27 cellular contexts compared by ENCODE assay signal in genomic region chr10:82968533-82968932, GRCh38.
"Had no signal": no experiment of that assay in that cellular context is flagged by ENCODE, and none has a peak within 500 bp of the region (broad histone marks: within the 10 kb centered on the region; RNA-seq: fewer than 3 reads in every experiment).

No MANE protein-coding gene starts in this region.

- H3K4me1 Mint-ChIP-seq: naive thymus-derived CD4-positive, alpha-beta T cell; stimulated activated memory B cell treated with anti-CD40 and anti-IgM and Interleukin-4, amounts not matched to agents 10 μg/mL and 1 μg/mL and 100 μg/mL, for 72 hours; stimulated activated naive CD8-positive, alpha-beta T cell treated with anti-CD3 and anti-CD28 coated beads, Interleukin-15, amount 100 ng/mL, for 72 hours had no signal

- FAIRE-seq: keratinocyte had no signal

- H3K27ac Mint-ChIP-seq: naive thymus-derived CD4-positive, alpha-beta T cell; natural killer cell treated with Interleukin-12 subunit alpha and Interleukin-12 subunit beta and Interleukin-15 and Interleukin-18, amount 100 ng/mL, for 72 hours; stimulated activated memory B cell treated with anti-CD40 and anti-IgM and Interleukin-4, amounts not matched to agents 10 μg/mL and 1 μg/mL and 100 μg/mL, for 72 hours; stimulated activated naive CD8-positive, alpha-beta T cell treated with anti-CD3 and anti-CD28 coated beads, Interleukin-15, amount 100 ng/mL, for 72 hours; type B pancreatic cell had no signal

- H3K4me2 ChIP-seq: smooth muscle cell had no signal

- H3K9me3 ChIP-seq: left lung, mucosa of descending colon, psoas muscle, right lobe of liver, tibial nerve had no signal

- H3K4me3 ChIP-seq: left lung, lung, mucosa of descending colon, psoas muscle, right lobe of liver, smooth muscle cell, tibial nerve had no signal

- H3K27ac ChIP-seq: left lung, parathyroid adenoma, psoas muscle, right lobe of liver, tibial nerve had no signal

- H3K36me3 Mint-ChIP-seq: naive thymus-derived CD4-positive, alpha-beta T cell; natural killer cell treated with Interleukin-12 subunit alpha and Interleukin-12 subunit beta and Interleukin-15 and Interleukin-18, amount 100 ng/mL, for 72 hours; stimulated activated memory B cell treated with anti-CD40 and anti-IgM and Interleukin-4, amounts not matched to agents 10 μg/mL and 1 μg/mL and 100 μg/mL, for 72 hours; type B pancreatic cell had no signal

- H3K9me3 Mint-ChIP-seq: neural crest cell; stimulated activated memory B cell treated with anti-CD40 and anti-IgM and Interleukin-4, amounts not matched to agents 10 μg/mL and 1 μg/mL and 100 μg/mL, for 72 hours; type B pancreatic cell had no signal

- H3K27me3 ChIP-seq: left lung, right lobe of liver, tibial nerve had no signal

- H3K36me3 ChIP-seq: left lung, right lobe of liver, tibial nerve had no signal

- H3K4me1 ChIP-seq: left lung, parathyroid adenoma, psoas muscle, right lobe of liver had no signal

- DNase-seq: head of caudate nucleus; hippocampal formation; kidney glomerular epithelial cell; left cardiac atrium; left lung; midbrain; mucosa of descending colon; naive thymus-derived CD4-positive, alpha-beta T cell; nucleus accumbens; psoas muscle; right lobe of liver; stimulated activated CD4-positive, alpha-beta T cell treated with anti-CD3 and anti-CD28 coated beads, Interleukin-1b, Interleukin-23, amount 100 ng/mL, for 48 hours; stimulated activated CD4-positive, alpha-beta T cell treated with anti-CD3 and anti-CD28 coated beads, Interleukin-2, amount 100 ng/mL, for 48 hours; stimulated activated CD4-positive, alpha-beta T cell treated with anti-CD3 and anti-CD28 coated beads, Interleukin-4, amount 100 ng/mL, for 4 hours; stimulated activated CD8-positive, alpha-beta memory T cell treated with anti-CD3 and anti-CD28 coated beads, Interleukin-4, amount 100 ng/mL, for 48 hours; stimulated activated naive CD4-positive, alpha-beta T cell treated with Interleukin-2 at 50 U/mL for 16 hours; stimulated activated naive CD8-positive, alpha-beta T cell treated with anti-CD3 and anti-CD28 coated beads, Interleukin-15, amount 100 ng/mL, for 72 hours; substantia nigra had no signal

- H3K4me3 Mint-ChIP-seq: naive thymus-derived CD4-positive, alpha-beta T cell; natural killer cell treated with Interleukin-12 subunit alpha and Interleukin-12 subunit beta and Interleukin-15 and Interleukin-18, amount 100 ng/mL, for 72 hours; neural crest cell; stimulated activated memory B cell treated with anti-CD40 and anti-IgM and Interleukin-4, amounts not matched to agents 10 μg/mL and 1 μg/mL and 100 μg/mL, for 72 hours; stimulated activated naive CD8-positive, alpha-beta T cell treated with anti-CD3 and anti-CD28 coated beads, Interleukin-15, amount 100 ng/mL, for 72 hours; type B pancreatic cell had no signal

- H2AFZ ChIP-seq: parathyroid adenoma had no signal

- ATAC-seq: left lung; mucosa of descending colon; naive thymus-derived CD4-positive, alpha-beta T cell; natural killer cell treated with Interleukin-12 subunit alpha and Interleukin-12 subunit beta and Interleukin-15 and Interleukin-18, amount 100 ng/mL, for 72 hours; psoas muscle; right lobe of liver; stimulated activated memory B cell treated with anti-CD40 and anti-IgM and Interleukin-4, amounts not matched to agents 10 μg/mL and 1 μg/mL and 100 μg/mL, for 72 hours; stimulated activated naive CD8-positive, alpha-beta T cell treated with anti-CD3 and anti-CD28 coated beads, Interleukin-15, amount 100 ng/mL, for 72 hours had no signal

- H3K27me3 Mint-ChIP-seq: naive thymus-derived CD4-positive, alpha-beta T cell; natural killer cell treated with Interleukin-12 subunit alpha and Interleukin-12 subunit beta and Interleukin-15 and Interleukin-18, amount 100 ng/mL, for 72 hours; stimulated activated memory B cell treated with anti-CD40 and anti-IgM and Interleukin-4, amounts not matched to agents 10 μg/mL and 1 μg/mL and 100 μg/mL, for 72 hours; stimulated activated naive CD8-positive, alpha-beta T cell treated with anti-CD3 and anti-CD28 coated beads, Interleukin-15, amount 100 ng/mL, for 72 hours; type B pancreatic cell had no signal

- H3K9ac ChIP-seq: parathyroid adenoma had no signal

- H3K79me2 ChIP-seq: parathyroid adenoma had no signal
